16 cellular contexts compared by ENCODE assay signal in genomic region chr15:38065721-38066120, GRCh38.
DNase-seq lines count a peak whose midpoint lies in the region; ATAC-seq and TF ChIP-seq lines count a peak whose summit lies in the region.
"Had no signal": no experiment of that assay in that cellular context is flagged by ENCODE, and none has a peak within 500 bp of the region (broad histone marks: within the 10 kb centered on the region; RNA-seq: fewer than 3 reads in every experiment).

No MANE protein-coding gene starts in this region.

- no peaks in the 10 kb centered on the region for H3K9me3 Mint-ChIP-seq in Calu3 (ENCODE audit: low read depth, unreplicated experiment)
- H3K9me3 Mint-ChIP-seq: CD4-positive, alpha-beta memory T cell had no signal

- TF ChIP-seq CTCF in OCI-LY3 (IDR thresholded peaks at IDR 0.05; ENCODE audit: low read depth, low read length) (no peak), epithelial cell of esophagus (IDR thresholded peaks at IDR 0.05; ENCODE audit: insufficient read depth, low read depth, low read length, missing control alignments) (no peak), brain microvascular endothelial cell (IDR thresholded peaks at IDR 0.05; ENCODE audit: low read depth, low read length, missing control alignments) (no peak), Calu3 (IDR thresholded peaks at IDR 0.05; ENCODE audit: unreplicated experiment) (no peak)

- no TSS peak for BruUV-seq in Calu3 (replicated peaks; lab: Mats Ljungman, UMichigan)

- CTCF ChIA-PET in Calu3 (lab: Charles Lee) = no interaction called here

- H3K4me3 Mint-ChIP-seq in Calu3 (ENCODE audit: low read depth, unreplicated experiment) = no peak overlapping the region
- H3K4me3 Mint-ChIP-seq: CD4-positive, alpha-beta memory T cell had no signal

- H3K27ac Mint-ChIP-seq in Calu3 (ENCODE audit: unreplicated experiment) = no peak overlapping the region
- H3K27ac Mint-ChIP-seq: CD4-positive, alpha-beta memory T cell had no signal

- H3K27me3 Mint-ChIP-seq in Calu3 (ENCODE audit: unreplicated experiment) = no peaks in the 10 kb centered on the region

- DNase-seq in DMS53 (lab: John Stamatoyannopoulos, UW) = peak; percentile 4
- no peak for DNase-seq in DMS53 treated with DMSO at 0.1 percent for 48 hours (lab: John Stamatoyannopoulos, UW; ENCODE audit: unreplicated experiment)
- peak; percentile 17 for DNase-seq in epithelial cell of esophagus (ENCODE audit: low read depth)
- peak; percentile 41 for DNase-seq in pons (ENCODE audit: low spot score)
- DNase-seq in brain microvascular endothelial cell = no peak
- DNase-seq in Calu3 = no peak
- DNase-seq: BE2C; CD4-positive, alpha-beta memory T cell; NCI-H1417; NCI-H187 treated with DMSO at 0.1 percent for 48 hours; NCI-H345; NCI-H524 treated with DMSO at 0.1 percent for 48 hours; Right ventricle myocardium superior had no signal

- H3K4me2 ChIP-seq in OCI-LY3 (ENCODE audit: low read length) = peak overlapping the region; percentile 35

- H3K36me3 Mint-ChIP-seq in Calu3 (ENCODE audit: insufficient read depth, unreplicated experiment) = peaks cover 5% of the 10 kb centered on the region
- H3K36me3 Mint-ChIP-seq: CD4-positive, alpha-beta memory T cell had no signal

- no peak overlapping the region for H2AFZ ChIP-seq in OCI-LY3 (ENCODE audit: low read depth, low read length)

- H3K36me3 ChIP-seq in OCI-LY3 (replicated peaks; ENCODE audit: low read depth, low read length) (no peaks in the 10 kb centered on the region), brain microvascular endothelial cell (replicated peaks) (no peaks in the 10 kb centered on the region)
- H3K36me3 ChIP-seq: BE2C had no signal

- H4K20me1 ChIP-seq in OCI-LY3 (ENCODE audit: insufficient read depth, low read length) = no peaks in the 10 kb centered on the region

- no peak overlapping the region for H3K9ac ChIP-seq in OCI-LY3 (ENCODE audit: low read length)

- peaks cover 44% of the 10 kb centered on the region for H3K4me1 ChIP-seq in OCI-LY3 (ENCODE audit: low read length)

- H3K4me3 ChIP-seq in OCI-LY3 (ENCODE audit: low read length) (no peak overlapping the region), epithelial cell of esophagus (ENCODE audit: low read length) (no peak overlapping the region), brain microvascular endothelial cell (ENCODE audit: low read depth, low read length) (no peak overlapping the region)

- no peak for ATAC-seq in GM18498 (IDR thresholded peaks at IDR 0.05; ENCODE audit: unreplicated experiment)

- H3K27ac ChIP-seq in OCI-LY3 (ENCODE audit: low read length) = no peak overlapping the region
- no peak overlapping the region for H3K27ac ChIP-seq in brain microvascular endothelial cell
- H3K27ac ChIP-seq: 22Rv1 had no signal

- no peaks in the 10 kb centered on the region for H3K79me2 ChIP-seq in OCI-LY3 (ENCODE audit: low read length)

- intact Hi-C loops in Calu3 (cut with micrococcal nuclease; ENCODE audit: unreplicated experiment) = no loop called here

- in situ Hi-C loops in brain microvascular endothelial cell (cut with HindIII; ENCODE audit: low pct_ligation_motif_present, low sequenced_read_pairs) = no loop called here

- no peaks in the 10 kb centered on the region for H3K9me3 ChIP-seq in OCI-LY3 (ENCODE audit: insufficient read depth, low read length)
- H3K9me3 ChIP-seq: BE2C had no signal

- H3K4me1 Mint-ChIP-seq in Calu3 (ENCODE audit: low read depth, unreplicated experiment) = peaks cover 11% of the 10 kb centered on the region

- H3K27me3 ChIP-seq in OCI-LY3 (ENCODE audit: low read depth, low read length) (no peaks in the 10 kb centered on the region), brain microvascular endothelial cell (replicated peaks) (no peaks in the 10 kb centered on the region)
- H3K27me3 ChIP-seq: BE2C had no signal

Comparison
In these comparisons a context has a peak if more than half of its experiments do, and no peak if none do; other contexts are left out.
1. DNase-seq: peak in DMS53 (single experiment), epithelial cell of esophagus (single experiment) and pons (single experiment); none in DMS53 treated with DMSO at 0.1 percent for 48 hours (single experiment), brain microvascular endothelial cell (single experiment) and Calu3 (single experiment).